24 cellular contexts compared by ENCODE assay signal in genomic region chr3:14837188-14837587, GRCh38. TPM values are rescaled to one million over a fixed set of nuclear protein-coding genes. Genes with fewer than 3 reads are reported as not detected.
DNase-seq lines count a peak whose midpoint lies in the region; ATAC-seq and TF ChIP-seq lines count a peak whose summit lies in the region.
"Had no signal": no experiment of that assay in that cellular context is flagged by ENCODE, and none has a peak within 500 bp of the region (broad histone marks: within the 10 kb centered on the region; RNA-seq: fewer than 3 reads in every experiment).

No MANE protein-coding gene starts in this region.

- H3K9me3 ChIP-seq in subcutaneous abdominal adipose tissue (ENCODE audit: control insufficient read depth in 5 of 5, low read length in 5 of 5), result no peaks in the 10 kb centered on the region
- no peaks in the 10 kb centered on the region for H3K9me3 ChIP-seq in naive thymus-derived CD4-positive, alpha-beta T cell (ENCODE audit: control insufficient read depth in 2 of 3, low read length in 3 of 3)

- peaks cover 30% of the 10 kb centered on the region for H3K4me1 Mint-ChIP-seq in mesothelial cell of epicardium
- H3K4me1 Mint-ChIP-seq in naive thymus-derived CD4-positive, alpha-beta T cell, result peaks cover 0 to 4% (median 0%) of the 10 kb centered on the region in 7 donors
- H3K4me1 Mint-ChIP-seq: activated CD4-positive, alpha-beta T cell treated with anti-CD3 and anti-CD28 coated beads, Interleukin-2, amount 10 ng/mL, durations not matched to agents 24 days and 14 days had no signal

- H3K36me3 Mint-ChIP-seq in mesothelial cell of epicardium, result no peaks in the 10 kb centered on the region
- H3K36me3 Mint-ChIP-seq in naive thymus-derived CD4-positive, alpha-beta T cell, result no peaks in the 10 kb centered on the region

- H3K4me1 ChIP-seq in subcutaneous abdominal adipose tissue (ENCODE audit: control insufficient read depth in 5 of 5, insufficient read depth in 5 of 5, low read length in 5 of 5), result peaks cover 34 to 82% (median 59%) of the 10 kb centered on the region in 5 donors
- no peaks in the 10 kb centered on the region for H3K4me1 ChIP-seq in naive thymus-derived CD4-positive, alpha-beta T cell (ENCODE audit: control insufficient read depth in 2 of 2, insufficient read depth in 2 of 2, low read length in 2 of 2)

- no peak for ATAC-seq in naive thymus-derived CD4-positive, alpha-beta T cell
- ATAC-seq: GM12878 had no signal

- H3K27ac ChIP-seq in coronary artery, result peak overlapping the region; percentile 7 to 54
- peak overlapping the region; percentile 67 for H3K27ac ChIP-seq in subcutaneous abdominal adipose tissue (ENCODE audit: low read depth, low read length)
- no peak overlapping the region for H3K27ac ChIP-seq in naive thymus-derived CD4-positive, alpha-beta T cell (ENCODE audit: low read depth, low read length)
- H3K27ac ChIP-seq: C4-2B, cardiac muscle cell, HL-60 had no signal

- intact Hi-C loops in naive thymus-derived CD4-positive, alpha-beta T cell (cut with micrococcal nuclease), result no loop called here

- H3K27ac Mint-ChIP-seq in mesothelial cell of epicardium, result peak overlapping the region; percentile 48
- no peak overlapping the region for H3K27ac Mint-ChIP-seq in naive thymus-derived CD4-positive, alpha-beta T cell
- H3K27ac Mint-ChIP-seq: activated CD4-positive, alpha-beta T cell treated with anti-CD3 and anti-CD28 coated beads, Interleukin-2, amount 10 ng/mL, durations not matched to agents 24 days and 14 days; dendritic cell treated with granulocyte-macrophage colony-stimulating factor and Interleukin-4, amounts not matched to agents 40 ng/mL and 50 ng/mL, for 4 days; T-helper 2 cell treated with Interferon-gamma antibody and Interleukin-4, amounts not matched to agents 5 μg/mL and 100 μg/mL, for 36 hours had no signal

- peaks cover 30% of the 10 kb centered on the region for H3K27me3 Mint-ChIP-seq in mesothelial cell of epicardium (ENCODE audit: low read depth)
- peaks cover 0 to 36% (median 0%) of the 10 kb centered on the region in 5 donors for H3K27me3 Mint-ChIP-seq in naive thymus-derived CD4-positive, alpha-beta T cell

- H3K9me3 Mint-ChIP-seq in mesothelial cell of epicardium, result no peaks in the 10 kb centered on the region
- H3K9me3 Mint-ChIP-seq in naive thymus-derived CD4-positive, alpha-beta T cell, result no peaks in the 10 kb centered on the region
- H3K9me3 Mint-ChIP-seq: activated CD4-positive, alpha-beta T cell treated with anti-CD3 and anti-CD28 coated beads, Interleukin-2, amount 10 ng/mL, durations not matched to agents 24 days and 14 days; dendritic cell treated with granulocyte-macrophage colony-stimulating factor and Interleukin-4, amounts not matched to agents 40 ng/mL and 50 ng/mL, for 4 days; T-helper 2 cell treated with Interferon-gamma antibody and Interleukin-4, amounts not matched to agents 5 μg/mL and 100 μg/mL, for 36 hours had no signal

- TF ChIP-seq CTCF in coronary artery (IDR thresholded peaks at IDR 0.05) (no peak), mesothelial cell of epicardium (IDR thresholded peaks at IDR 0.05; ENCODE audit: unreplicated experiment) (no peak)

- POLR2A ChIA-PET in naive thymus-derived CD4-positive, alpha-beta T cell (lab: Charles Lee), result no interaction called here

- peak overlapping the region in 1 of 5 donors; percentile 45 for H3K9ac ChIP-seq in subcutaneous abdominal adipose tissue (ENCODE audit: low read length in 5 of 5)

- CTCF ChIA-PET in naive thymus-derived CD4-positive, alpha-beta T cell (lab: Charles Lee), result interaction anchor here (0.7 kb wide), 1 partner anchor 12 kb away, joined by 3 read pairs; no protein-coding TSS in a partner anchor

- no peaks in the 10 kb centered on the region for H3K27me3 ChIP-seq in subcutaneous abdominal adipose tissue (ENCODE audit: control insufficient read depth in 5 of 5, insufficient read depth in 4 of 5, low read length in 5 of 5)
- peaks cover 0 to 2% of the 10 kb centered on the region in 2 donors for H3K27me3 ChIP-seq in naive thymus-derived CD4-positive, alpha-beta T cell (ENCODE audit: control insufficient read depth in 2 of 2, insufficient read depth in 2 of 2, low read length in 2 of 2)
- H3K27me3 ChIP-seq: cardiac muscle cell had no signal

- no peak overlapping the region for H3K4me3 Mint-ChIP-seq in mesothelial cell of epicardium
- H3K4me3 Mint-ChIP-seq in naive thymus-derived CD4-positive, alpha-beta T cell, result no peak overlapping the region
- H3K4me3 Mint-ChIP-seq: activated CD4-positive, alpha-beta T cell treated with anti-CD3 and anti-CD28 coated beads, Interleukin-2, amount 10 ng/mL, durations not matched to agents 24 days and 14 days; dendritic cell treated with granulocyte-macrophage colony-stimulating factor and Interleukin-4, amounts not matched to agents 40 ng/mL and 50 ng/mL, for 4 days; T-helper 2 cell treated with Interferon-gamma antibody and Interleukin-4, amounts not matched to agents 5 μg/mL and 100 μg/mL, for 36 hours had no signal

- no peak overlapping the region for H3K4me3 ChIP-seq in coronary artery
- peak overlapping the region in 1 of 5 donors; percentile 15 for H3K4me3 ChIP-seq in subcutaneous abdominal adipose tissue (ENCODE audit: low read depth in 1 of 5, low read length in 5 of 5)
- H3K4me3 ChIP-seq in naive thymus-derived CD4-positive, alpha-beta T cell (ENCODE audit: low read length), result no peak overlapping the region
- H3K4me3 ChIP-seq: cardiac muscle cell, GM12878 had no signal

- DNase-seq in NCI-H2227 (lab: John Stamatoyannopoulos, UW; ENCODE audit: unreplicated experiment) (peak; percentile 21), coronary artery (ENCODE audit: low spot score) (no peak), mesothelial cell of epicardium (ENCODE audit: low spot score in 2 of 2, unreplicated experiment in 2 of 2) (no peak), superior temporal gyrus (ENCODE audit: extremely low spot score) (no peak), HCEC 1CT (no peak)
- no peak for DNase-seq in naive thymus-derived CD4-positive, alpha-beta T cell
- DNase-seq: activated CD4-positive, alpha-beta T cell treated with anti-CD3 and anti-CD28 coated beads, Interleukin-2, amount 10 ng/mL, durations not matched to agents 24 days and 14 days; activated naive CD4-positive, alpha-beta T cell treated with anti-CD3 and anti-CD28 coated beads, Interleukin-2, amount 50 U/mL, for 16 hours; glutamatergic neuron; left colon; midbrain; NCI-H1694 treated with DMSO at 0.1 percent for 48 hours; NCI-H526 treated with DMSO at 0.1 percent for 48 hours; stimulated activated CD8-positive, alpha-beta memory T cell treated with anti-CD3 and anti-CD28 coated beads, Interleukin-4, amount 100 ng/mL, for 48 hours; substantia nigra had no signal

- no peaks in the 10 kb centered on the region for H3K36me3 ChIP-seq in subcutaneous abdominal adipose tissue (ENCODE audit: control insufficient read depth in 5 of 5, insufficient read depth in 5 of 5, low read length in 5 of 5)
- H3K36me3 ChIP-seq in naive thymus-derived CD4-positive, alpha-beta T cell (ENCODE audit: control insufficient read depth in 2 of 3, insufficient read depth in 3 of 3, low read length in 3 of 3), result no peaks in the 10 kb centered on the region
- H3K36me3 ChIP-seq: cardiac muscle cell had no signal

RNA-seq across cellular contexts. Expression of gene FGD5, which starts 18.4 kb away (rescaled TPM):
- 3.2 to 3.5 TPM (median 3.4 TPM) in 3 replicates for total RNA-seq in mesothelial cell of epicardium
- under 1 TPM in 1 of 5 experiments, not detected in 4; 0.37 TPM for total RNA-seq in naive thymus-derived CD4-positive, alpha-beta T cell
- not detected for polyA plus RNA-seq in naive thymus-derived CD4-positive, alpha-beta T cell
- total RNA-seq: LHCN-M2 had no signal
- polyA plus RNA-seq: neural cell had no signal
